Comparison of ENCODE assay signal across 16 cellular contexts in genomic region chr17:74295625-74296547, GRCh38. TPM values are rescaled to one million over a fixed set of nuclear protein-coding genes. Genes with fewer than 3 reads are reported as not detected.
DNase-seq lines count a peak whose midpoint lies in the region; ATAC-seq, FAIRE-seq and TF ChIP-seq lines count a peak whose summit lies in the region.
"Had no signal": no experiment of that assay in that cellular context is flagged by ENCODE, and none has a peak within 500 bp of the region (broad histone marks: within the 10 kb centered on the region; RNA-seq: fewer than 3 reads in every experiment).

No MANE protein-coding gene starts in this region.

- intact Hi-C loops in K562 (cut with micrococcal nuclease), result loop anchor here (1.0 kb wide), 1 partner anchor 86 kb away; no protein-coding TSS in a partner anchor
- intact Hi-C loops in testis (cut with DNase I; ENCODE audit: low total_unique reads), result loop anchor here (5.0 kb wide), 1 partner anchor 84 kb away; the partner anchor contains the start of gene TTYH2

- peaks cover 5% of the 10 kb centered on the region for H3K27me3 Mint-ChIP-seq in chondrocyte (ENCODE audit: low read depth)

- peak overlapping the region; percentile 10; the same call in 1 of the 2 replicates for H3K4me3 ChIP-seq in K562
- no peak overlapping the region for H3K4me3 ChIP-seq in keratinocyte (ENCODE audit: control insufficient read depth in 2 of 3, extremely low read depth in 1 of 3, insufficient read depth in 2 of 3, low read depth in 1 of 3, low read length in 3 of 3)
- H3K4me3 ChIP-seq in testis, result no peak overlapping the region

- H3K27me3 ChIP-seq in K562 (ENCODE audit: control insufficient read depth in 2 of 2, insufficient read depth in 2 of 2, low read length in 2 of 2) (no peaks in the 10 kb centered on the region), keratinocyte (ENCODE audit: control insufficient read depth, extremely low read depth, insufficient read depth, low read length) (no peaks in the 10 kb centered on the region), testis (no peaks in the 10 kb centered on the region)

- H3K4me3 Mint-ChIP-seq in chondrocyte (ENCODE audit: unreplicated experiment), result no peak overlapping the region
- H3K4me3 Mint-ChIP-seq: activated T-cell treated with anti-CD3 and anti-CD28 coated beads, Interleukin-2, amount 50 U/mL, for 4 hours; CD8-positive, alpha-beta T cell had no signal

- CTCF ChIA-PET in K562 (lab: Yijun Ruan, JAX; ENCODE audit: low intra/inter-chr PET ratio), result interaction anchor here (1.1 to 1.2 kb wide), 2 partner anchors 85 to 87 kb away, joined by 3 to 6 read pairs; no protein-coding TSS in a partner anchor

- peak overlapping the region; percentile 82 for H3K4me2 ChIP-seq in K562 (ENCODE audit: insufficient read depth, low read length)
- peak overlapping the region; percentile 9 for H3K4me2 ChIP-seq in keratinocyte (ENCODE audit: control insufficient read depth, extremely low read depth, insufficient read depth, low read depth, low read length)

- H2AFZ ChIP-seq in K562 (ENCODE audit: low read depth, low read length) (peak overlapping the region; percentile 97), keratinocyte (ENCODE audit: control insufficient read depth, low read length) (no peak overlapping the region)

- H3K9me1 ChIP-seq in K562 (ENCODE audit: control insufficient read depth, insufficient read depth, low read length), result no peaks in the 10 kb centered on the region
- H3K9me1 ChIP-seq in keratinocyte (ENCODE audit: control insufficient read depth, extremely low read depth, insufficient read depth, low read length), result no peaks in the 10 kb centered on the region

- peak overlapping the region; percentile 91 for H3K27ac ChIP-seq in K562 (ENCODE audit: extremely low read depth, low read depth, low read length)
- H3K27ac ChIP-seq in keratinocyte (ENCODE audit: control insufficient read depth, insufficient read depth, low read length), result no peak overlapping the region
- H3K27ac ChIP-seq in testis, result peak overlapping the region in 1 of 2 donors; percentile 2

- TF ChIP-seq CTCF in K562 (IDR thresholded peaks at IDR 0.05 in 2 of 3, conservative IDR thresholded peaks at IDR 0.05 in 1 of 3; ENCODE audit: insufficient read depth in 2 of 3, low read depth in 1 of 3, low read length in 3 of 3) (no peak), keratinocyte (optimal IDR thresholded peaks at IDR 0.05 in 1 of 3, IDR thresholded peaks at IDR 0.05 in 1 of 3, conservative IDR thresholded peaks at IDR 0.05 in 1 of 3; ENCODE audit: extremely low read depth in 1 of 3, insufficient read depth in 2 of 3, low read length in 3 of 3) (no peak), testis (IDR thresholded peaks at IDR 0.05) (no peak), chondrocyte (IDR thresholded peaks at IDR 0.05) (no peak)

- H3K79me2 ChIP-seq in K562 (ENCODE audit: control insufficient read depth, insufficient read depth, low read length) (no peaks in the 10 kb centered on the region), keratinocyte (ENCODE audit: control insufficient read depth, insufficient read depth, low read length) (no peaks in the 10 kb centered on the region)

- FAIRE-seq in K562 (lab: Jason Lieb, UNC), result peak; percentile 94
- FAIRE-seq in keratinocyte (lab: Jason Lieb, UNC), result peak; percentile 17
- FAIRE-seq: kidney had no signal

- no peaks in the 10 kb centered on the region for H3K36me3 ChIP-seq in K562 (ENCODE audit: control insufficient read depth, insufficient read depth, low read length)
- H3K36me3 ChIP-seq in keratinocyte (ENCODE audit: control insufficient read depth in 2 of 2, extremely low read depth in 1 of 2, insufficient read depth in 2 of 2, low read length in 2 of 2), result no peaks in the 10 kb centered on the region
- H3K36me3 ChIP-seq in testis (ENCODE audit: low read depth, missing control alignments), result no peaks in the 10 kb centered on the region

- in situ Hi-C loops in K562 (cut with MboI), result no loop called here

- no peak for TF ChIP-seq RAD21 in K562 (CRISPR knock-in tag; conservative IDR thresholded peaks at IDR 0.05 in 1 of 2, IDR thresholded peaks at IDR 0.05 in 1 of 2)

- 0% methylated on average over 10 of the region's 10 CpGs for WGBS in K562 (ENCODE audit: insufficient coverage, low coverage, missing lambda C conversion rate)
- 60 to 71% methylated on average over 10 of the region's 10 CpGs for WGBS in testis, 2 donors

- peak; percentile 96 for ATAC-seq in K562
- ATAC-seq in GM18861 (IDR thresholded peaks at IDR 0.05; ENCODE audit: unreplicated experiment), result no peak
- ATAC-seq: activated T-cell treated with anti-CD3 and anti-CD28 coated beads, Interleukin-2, amount 50 U/mL, for 4 hours; CD8-positive, alpha-beta T cell had no signal

- peaks cover 10% of the 10 kb centered on the region for H3K4me1 Mint-ChIP-seq in chondrocyte (ENCODE audit: low read depth)

- dilution Hi-C loops in keratinocyte (cut with MboI; ENCODE audit: extremely low pct_ligation_motif_present, low sequenced_read_pairs), result no loop called here

- peak; percentile 50; the same call in 1 of the 2 replicates for TF ChIP-seq EP300 in K562 (IDR thresholded peaks at IDR 0.05; ENCODE audit: low read length)

- POLR2A ChIA-PET in K562 (lab: Yijun Ruan, JAX), result interaction anchor here (0.8 to 2.0 kb wide), 13 partner anchors 9 to 148 kb away, joined by 3 to 16 read pairs (median 5); partner anchors contain the start of genes GPR142 and TTYH2

- H3K9me3 Mint-ChIP-seq in chondrocyte (ENCODE audit: low read depth), result peaks cover 4% of the 10 kb centered on the region
- H3K9me3 Mint-ChIP-seq: activated T-cell treated with anti-CD3 and anti-CD28 coated beads, Interleukin-2, amount 50 U/mL, for 4 hours had no signal

- no peaks in the 10 kb centered on the region for H4K20me1 ChIP-seq in K562 (replicated peaks; ENCODE audit: control insufficient read depth, insufficient read depth, low read length)
- no peaks in the 10 kb centered on the region for H4K20me1 ChIP-seq in keratinocyte (ENCODE audit: control insufficient read depth, extremely low read depth, insufficient read depth, low read length)

- H3K9ac ChIP-seq in K562 (ENCODE audit: insufficient read depth in 1 of 2, low read depth in 2 of 2, low read length in 2 of 2), result peak overlapping the region; percentile 49 to 65; a peak in 3 of 4 replicates
- H3K9ac ChIP-seq in keratinocyte (ENCODE audit: control insufficient read depth, extremely low read depth, insufficient read depth, low read length), result no peak overlapping the region

- H3K9me3 ChIP-seq in K562 (replicated peaks; ENCODE audit: control insufficient read depth, insufficient read depth, low read depth, low read length), result no peaks in the 10 kb centered on the region
- H3K9me3 ChIP-seq in keratinocyte (ENCODE audit: control insufficient read depth, low read depth, low read length), result no peaks in the 10 kb centered on the region
- H3K9me3 ChIP-seq in testis, result no peaks in the 10 kb centered on the region

- no peaks in the 10 kb centered on the region for H3K36me3 Mint-ChIP-seq in chondrocyte (ENCODE audit: low read depth)
- H3K36me3 Mint-ChIP-seq: CD8-positive, alpha-beta T cell had no signal

- TF ChIP-seq POLR2A in K562 (conservative IDR thresholded peaks at IDR 0.05), result 0 out of 2 replicates have a peak, but pooled peaks have one; percentile 29
- no peak for TF ChIP-seq POLR2A in testis (IDR thresholded peaks at IDR 0.05)

- no TSS peak for BruUV-seq in K562 (replicated peaks; lab: Mats Ljungman, UMichigan)

- no peak overlapping the region for H3K27ac Mint-ChIP-seq in chondrocyte (ENCODE audit: unreplicated experiment)
- H3K27ac Mint-ChIP-seq: CD8-positive, alpha-beta T cell had no signal

- H3K4me1 ChIP-seq in K562 (replicated peaks in 1 of 2; ENCODE audit: control insufficient read depth in 2 of 2, insufficient read depth in 2 of 2, low read length in 2 of 2), result peaks cover 14 to 21% of the 10 kb centered on the region in 2 experiments; a peak in 4 of 5 replicates
- peaks cover 17% of the 10 kb centered on the region for H3K4me1 ChIP-seq in keratinocyte (ENCODE audit: control insufficient read depth, extremely low read depth, insufficient read depth, low read length)
- peaks cover 13% of the 10 kb centered on the region for H3K4me1 ChIP-seq in testis

- peak; percentile 30 for DNase-seq in M059J (ENCODE audit: low read depth)
- DNase-seq in K562 (ENCODE audit: extremely low read depth in 1 of 4, low spot score in 3 of 4), result peak; percentile 59 to 91 (median 68)
- DNase-seq in keratinocyte (ENCODE audit: low read depth, low spot score), result no peak
- peak; percentile 46 for DNase-seq in testis
- DNase-seq in NCI-H1436 (lab: John Stamatoyannopoulos, UW), result no peak
- DNase-seq in AML-193 (lab: John Stamatoyannopoulos, UW), result no peak
- DNase-seq in chondrocyte (ENCODE audit: low spot score), result no peak
- DNase-seq: activated CD4-positive, alpha-beta T cell treated with anti-CD3 and anti-CD28 coated beads for 1 hour; activated T-cell treated with anti-CD3 and anti-CD28 coated beads, Interleukin-2, amount 50 U/mL, for 4 hours; kidney; NCI-H1048 had no signal

RNA-seq across cellular contexts. Expression of gene DNAI2, which starts 21.9 kb away (rescaled TPM):
- not detected in 2 replicates for total RNA-seq in M059J (2014; rRNA removed; shearing (Covaris generic))
- total RNA-seq in K562 (2011; cell fraction: chromatin; rRNA removed; ENCODE audit: low replicate concordance), result not detected in 2 replicates
- not detected in 2 replicates for total RNA-seq in K562 (2011; cell fraction: nucleolus; rRNA removed)
- not detected in 2 replicates for total RNA-seq in K562 (2011; cell fraction: nucleoplasm; rRNA removed)
- not detected in 2 replicates for total RNA-seq in K562 (2014; rRNA removed)
- not detected in 2 replicates for total RNA-seq in K562 (2014; rRNA removed; fragmentation: Illumina TruSeq; extraction: Trizol)
- not detected in 2 replicates for total RNA-seq in K562 (2015; rRNA removed; fragmentation: Illumina TruSeq; extraction: Trizol)
- not detected in 2 replicates for total RNA-seq in K562 (2021)
- polyA plus RNA-seq in K562 (2011; rRNA removed), result not detected in 2 replicates
- not detected in 2 replicates for polyA plus RNA-seq in K562 (2011; cell fraction: cytosol; rRNA removed)
- polyA plus RNA-seq in K562 (2011; cell fraction: nucleus; rRNA removed), result not detected in 2 replicates
- polyA plus RNA-seq in K562 (2012), result not detected in 2 replicates
- not detected in 2 replicates for polyA plus RNA-seq in K562 (2014; fragmentation: Illumina TruSeq; extraction: Trizol)
- not detected for polyA plus RNA-seq in K562 (2014; fragmentation: Nextera tagmentation; extraction: Ambion mirVana)
- polyA plus RNA-seq in K562 (2014; rRNA removed), result not detected in 2 replicates
- not detected in 2 replicates for polyA minus RNA-seq in K562 (2011; rRNA and poly(A)+ RNA removed)
- polyA minus RNA-seq in K562 (2011; cell fraction: cytosol; rRNA and poly(A)+ RNA removed), result not detected in 2 replicates
- not detected in 2 replicates for polyA minus RNA-seq in K562 (2011; cell fraction: nucleus; rRNA and poly(A)+ RNA removed)
- not detected in 3 replicates for polyA plus RNA-seq in keratinocyte
- not detected for polyA plus RNA-seq in keratinocyte (2011; ENCODE audit: low read depth)
- not detected in 2 replicates for polyA plus RNA-seq in keratinocyte (2011; cell fraction: cytosol; rRNA removed)
- polyA plus RNA-seq in keratinocyte (2011; cell fraction: nucleus; rRNA removed), result not detected in 2 replicates
- polyA plus RNA-seq in keratinocyte (2012; ENCODE audit: low replicate concordance), result not detected in 2 replicates
- not detected in 3 replicates for polyA minus RNA-seq in keratinocyte
- not detected for polyA minus RNA-seq in keratinocyte (2011; cell fraction: cytosol; rRNA and poly(A)+ RNA removed)
- polyA minus RNA-seq in keratinocyte (2011; cell fraction: nucleus; rRNA and poly(A)+ RNA removed), result not detected in 2 replicates
- total RNA-seq in testis, result 10 to 100 TPM; 19.6 to 26.9 TPM
- polyA plus RNA-seq in testis (ENCODE audit: insufficient read depth, low read depth, low replicate concordance), result 80.5 TPM
- not detected in 3 replicates for total RNA-seq in chondrocyte
- total RNA-seq: activated T-cell treated with anti-CD3 and anti-CD28 coated beads, Interleukin-2, amount 50 U/mL, for 4 hours; HT-29; skeletal muscle tissue had no signal
- polyA plus RNA-seq: neural cell had no signal

RNA-seq across cellular contexts. Expression of gene KIF19, which starts 30.1 kb away (rescaled TPM):
- total RNA-seq in M059J (2014; rRNA removed; shearing (Covaris generic)), result not detected in 2 replicates
- total RNA-seq in K562 (2011; cell fraction: chromatin; rRNA removed; ENCODE audit: low replicate concordance), result 0.76 and 1.1 TPM in 2 replicates
- total RNA-seq in K562 (2011; cell fraction: nucleolus; rRNA removed), result 0.66 and 0.83 TPM in 2 replicates
- 0.46 and 0.95 TPM in 2 replicates for total RNA-seq in K562 (2011; cell fraction: nucleoplasm; rRNA removed)
- total RNA-seq in K562 (2014; rRNA removed) (not detected in 2 replicates), K562 (2014; rRNA removed; fragmentation: Illumina TruSeq; extraction: Trizol) (not detected in 2 replicates), K562 (2015; rRNA removed; fragmentation: Illumina TruSeq; extraction: Trizol) (not detected in 2 replicates), K562 (2021) (not detected in 2 replicates), testis (1 to 10 TPM; 3.0 to 3.3 TPM), chondrocyte (not detected in 3 replicates)
- polyA plus RNA-seq in K562 (2011; rRNA removed) (0.10 and 0.19 TPM in 2 replicates), K562 (2014; fragmentation: Illumina TruSeq; extraction: Trizol) (not detected in 2 replicates), K562 (2014; fragmentation: Nextera tagmentation; extraction: Ambion mirVana) (not detected), K562 (2014; rRNA removed) (not detected in 2 replicates), keratinocyte (not detected in 3 replicates), testis (ENCODE audit: insufficient read depth, low read depth, low replicate concordance) (2.0 TPM)
- 0.09 and 0.12 TPM in 2 replicates for polyA plus RNA-seq in K562 (2011; cell fraction: cytosol; rRNA removed)
- polyA plus RNA-seq in K562 (2011; cell fraction: nucleus; rRNA removed), result 0.38 and 0.58 TPM in 2 replicates
- 0.03 TPM in 1 of 2 replicates, not detected in the other for polyA plus RNA-seq in K562 (2012)
- 0.21 and 0.32 TPM in 2 replicates for polyA minus RNA-seq in K562 (2011; rRNA and poly(A)+ RNA removed)
- polyA minus RNA-seq in K562 (2011; cell fraction: cytosol; rRNA and poly(A)+ RNA removed), result not detected in 2 replicates
- polyA minus RNA-seq in K562 (2011; cell fraction: nucleus; rRNA and poly(A)+ RNA removed), result 0.54 and 1.00 TPM in 2 replicates
- not detected for polyA plus RNA-seq in keratinocyte (2011; ENCODE audit: low read depth)
- polyA plus RNA-seq in keratinocyte (2011; cell fraction: cytosol; rRNA removed), result not detected in 2 replicates
- not detected in 2 replicates for polyA plus RNA-seq in keratinocyte (2011; cell fraction: nucleus; rRNA removed)
- polyA plus RNA-seq in keratinocyte (2012; ENCODE audit: low replicate concordance), result not detected in 2 replicates
- polyA minus RNA-seq in keratinocyte, result not detected in 3 replicates
- polyA minus RNA-seq in keratinocyte (2011; cell fraction: cytosol; rRNA and poly(A)+ RNA removed), result not detected
- not detected in 2 replicates for polyA minus RNA-seq in keratinocyte (2011; cell fraction: nucleus; rRNA and poly(A)+ RNA removed)
- total RNA-seq: activated T-cell treated with anti-CD3 and anti-CD28 coated beads, Interleukin-2, amount 50 U/mL, for 4 hours had no signal
- polyA plus RNA-seq: neural cell had no signal

Comparison
In these comparisons a context has a peak if more than half of its experiments do, and no peak if none do; other contexts are left out.
1. DNase-seq: peak in M059J (single experiment), K562 (4 of 4) and testis (single experiment); none in keratinocyte (single experiment), NCI-H1436 (single experiment), AML-193 (0 of 2) and chondrocyte (single experiment).
2. RNA of gene DNAI2, which starts 21.9 kb away (total RNA-seq): 19.6 to 26.9 TPM in testis; not detected in M059J, not detected in K562 and not detected in chondrocyte; every median in the first group is over 10 times any median in the second.